In the genomic region with DNA sequence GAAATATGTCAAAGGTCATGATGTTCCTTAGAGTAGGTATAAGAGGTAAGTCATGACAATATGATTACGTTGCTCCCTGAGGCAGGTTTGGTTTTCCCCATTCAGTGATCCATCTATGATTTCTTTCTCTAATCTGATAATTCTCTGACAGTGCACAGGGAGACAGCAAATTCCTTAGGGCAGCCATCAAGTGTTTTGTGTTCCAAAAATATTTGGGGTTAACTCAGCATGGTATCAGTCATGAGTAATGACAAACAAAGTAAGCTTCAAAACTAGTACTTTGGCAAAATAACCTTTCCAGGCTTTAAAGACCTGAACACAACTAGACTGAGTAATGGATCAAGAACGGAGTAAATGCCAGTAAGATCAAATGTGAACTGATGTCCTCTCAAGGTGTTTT, we compare ENCODE assay signal across 31 cellular contexts. TPM values are rescaled to one million over a fixed set of nuclear protein-coding genes. Genes with fewer than 3 reads are reported as not detected.
"Had no signal": no experiment of that assay in that cellular context is flagged by ENCODE, and none has a peak within 500 bp of the region (broad histone marks: within the 10 kb centered on the region; RNA-seq: fewer than 3 reads in every experiment).

No MANE protein-coding gene starts in this region.

- H2AFZ ChIP-seq: hepatocyte had no signal

- H3K27me3 Mint-ChIP-seq: activated B cell treated with CpG ODN at 0.5 μM for 24 hours; activated CD4-positive, alpha-beta T cell treated with anti-CD3 and anti-CD28 coated beads for 36 hours had no signal

- H3K27me3 ChIP-seq: body of pancreas, cardiac muscle cell, hepatocyte, right lobe of liver, vagina had no signal

- DNase-seq: activated B cell treated with CpG ODN at 0.5 μM for 24 hours; activated CD4-positive, alpha-beta T cell treated with anti-CD3 and anti-CD28 coated beads for 36 hours; activated CD4-positive, alpha-beta T cell treated with anti-CD3 and anti-CD28 coated beads, Interleukin-2, amount 50 U/mL, for 4 hours; activated CD8-positive, alpha-beta memory T cell treated with anti-CD3 and anti-CD28 coated beads for 24 hours; activated CD8-positive, alpha-beta memory T cell treated with anti-CD3 and anti-CD28 coated beads, Interleukin-2, amount 50 U/mL, for 4 hours; activated naive CD4-positive, alpha-beta T cell treated with anti-CD3 and anti-CD28 coated beads for 36 hours; activated naive CD8-positive, alpha-beta T cell treated with anti-CD3 and anti-CD28 coated beads, Interleukin-2, amount 10 ng/mL, durations not matched to agents 7 days and 5 days; activated T-cell treated with anti-CD3 and anti-CD28 coated beads, Interleukin-2, amount 50 U/mL, for 24 hours; amniotic stem cell; body of pancreas; foreskin melanocyte; glutamatergic neuron; left cardiac atrium; mesenchymal stem cell; mucosa of descending colon; nucleus accumbens; right lobe of liver; small intestine; stimulated activated CD4-positive, alpha-beta T cell treated with anti-CD3 and anti-CD28 coated beads, Interleukin-15, amount 100 ng/mL, for 24 hours; T1000; trophoblast cell had no signal

- H3K9me3 Mint-ChIP-seq: activated B cell treated with CpG ODN at 0.5 μM for 24 hours; activated naive CD4-positive, alpha-beta T cell treated with anti-CD3 and anti-CD28 coated beads for 36 hours; activated naive CD8-positive, alpha-beta T cell treated with anti-CD3 and anti-CD28 coated beads, Interleukin-2, amount 10 ng/mL, durations not matched to agents 7 days and 5 days; activated T-cell treated with anti-CD3 and anti-CD28 coated beads, Interleukin-2, amount 50 U/mL, for 24 hours; stimulated activated memory B cell treated with anti-CD40 and anti-IgM and Interleukin-4, amounts not matched to agents 10 μg/mL and 1 μg/mL and 100 μg/mL, for 72 hours; T-helper 1 cell treated with Interleukin-12 subunit alpha and Interleukin-12 subunit beta and Interleukin-4 antibody, amounts not matched to agents 30 μg/mL and 1 μg/mL, for 36 hours had no signal

- H3K36me3 ChIP-seq: cardiac muscle cell, right lobe of liver, vagina had no signal

- H3K4me3 ChIP-seq: body of pancreas, cardiac muscle cell, hepatocyte, mucosa of descending colon, right lobe of liver, vagina had no signal

- H3K4me3 Mint-ChIP-seq: activated B cell treated with CpG ODN at 0.5 μM for 24 hours; activated CD4-positive, alpha-beta T cell treated with anti-CD3 and anti-CD28 coated beads for 36 hours; activated naive CD4-positive, alpha-beta T cell treated with anti-CD3 and anti-CD28 coated beads for 36 hours; activated naive CD8-positive, alpha-beta T cell treated with anti-CD3 and anti-CD28 coated beads, Interleukin-2, amount 10 ng/mL, durations not matched to agents 7 days and 5 days; activated T-cell treated with anti-CD3 and anti-CD28 coated beads, Interleukin-2, amount 50 U/mL, for 24 hours; stimulated activated memory B cell treated with anti-CD40 and anti-IgM and Interleukin-4, amounts not matched to agents 10 μg/mL and 1 μg/mL and 100 μg/mL, for 72 hours; T-helper 1 cell treated with Interleukin-12 subunit alpha and Interleukin-12 subunit beta and Interleukin-4 antibody, amounts not matched to agents 30 μg/mL and 1 μg/mL, for 36 hours had no signal

- H3K36me3 Mint-ChIP-seq: activated naive CD8-positive, alpha-beta T cell treated with anti-CD3 and anti-CD28 coated beads, Interleukin-2, amount 10 ng/mL, durations not matched to agents 7 days and 5 days; stimulated activated memory B cell treated with anti-CD40 and anti-IgM and Interleukin-4, amounts not matched to agents 10 μg/mL and 1 μg/mL and 100 μg/mL, for 72 hours had no signal

- H3K4me1 ChIP-seq: body of pancreas, right lobe of liver, vagina had no signal

- H3K9me3 ChIP-seq: body of pancreas, mucosa of descending colon, right lobe of liver, vagina had no signal

- H3K79me2 ChIP-seq: hepatocyte had no signal

- H3K27ac ChIP-seq: body of pancreas, cardiac muscle cell, hepatocyte, right lobe of liver, vagina had no signal

- H3K4me1 Mint-ChIP-seq: activated B cell treated with CpG ODN at 0.5 μM for 24 hours; activated naive CD8-positive, alpha-beta T cell treated with anti-CD3 and anti-CD28 coated beads, Interleukin-2, amount 10 ng/mL, durations not matched to agents 7 days and 5 days; stimulated activated memory B cell treated with anti-CD40 and anti-IgM and Interleukin-4, amounts not matched to agents 10 μg/mL and 1 μg/mL and 100 μg/mL, for 72 hours had no signal

- H3K27ac Mint-ChIP-seq: activated B cell treated with CpG ODN at 0.5 μM for 24 hours; activated CD4-positive, alpha-beta T cell treated with anti-CD3 and anti-CD28 coated beads for 36 hours; activated naive CD4-positive, alpha-beta T cell treated with anti-CD3 and anti-CD28 coated beads for 36 hours; activated naive CD8-positive, alpha-beta T cell treated with anti-CD3 and anti-CD28 coated beads, Interleukin-2, amount 10 ng/mL, durations not matched to agents 7 days and 5 days; activated T-cell treated with anti-CD3 and anti-CD28 coated beads, Interleukin-2, amount 50 U/mL, for 24 hours; stimulated activated memory B cell treated with anti-CD40 and anti-IgM and Interleukin-4, amounts not matched to agents 10 μg/mL and 1 μg/mL and 100 μg/mL, for 72 hours; T-helper 1 cell treated with Interleukin-12 subunit alpha and Interleukin-12 subunit beta and Interleukin-4 antibody, amounts not matched to agents 30 μg/mL and 1 μg/mL, for 36 hours had no signal

- FAIRE-seq: small intestine had no signal

- H3K4me2 ChIP-seq: hepatocyte had no signal

RNA-seq across cellular contexts. Expression of a gene that starts 55.3 kb away (rescaled TPM):
- total RNA-seq: activated B cell treated with CpG ODN at 0.5 μM for 24 hours; activated CD4-positive, alpha-beta T cell treated with anti-CD3 and anti-CD28 coated beads for 36 hours; activated naive CD4-positive, alpha-beta T cell treated with anti-CD3 and anti-CD28 coated beads for 36 hours; activated naive CD8-positive, alpha-beta T cell treated with anti-CD3 and anti-CD28 coated beads, Interleukin-2, amount 10 ng/mL, durations not matched to agents 7 days and 5 days; body of pancreas; cardiac muscle cell; chondrocyte; epithelial cell of proximal tubule; hepatocyte; left cardiac atrium; liver; right lobe of liver; temporal lobe; vagina had no signal
- polyA plus RNA-seq: cardiac muscle cell, hepatocyte, liver, neural cell, small intestine had no signal
